ENCODE assay signal across 8 cellular contexts in the genomic region with DNA sequence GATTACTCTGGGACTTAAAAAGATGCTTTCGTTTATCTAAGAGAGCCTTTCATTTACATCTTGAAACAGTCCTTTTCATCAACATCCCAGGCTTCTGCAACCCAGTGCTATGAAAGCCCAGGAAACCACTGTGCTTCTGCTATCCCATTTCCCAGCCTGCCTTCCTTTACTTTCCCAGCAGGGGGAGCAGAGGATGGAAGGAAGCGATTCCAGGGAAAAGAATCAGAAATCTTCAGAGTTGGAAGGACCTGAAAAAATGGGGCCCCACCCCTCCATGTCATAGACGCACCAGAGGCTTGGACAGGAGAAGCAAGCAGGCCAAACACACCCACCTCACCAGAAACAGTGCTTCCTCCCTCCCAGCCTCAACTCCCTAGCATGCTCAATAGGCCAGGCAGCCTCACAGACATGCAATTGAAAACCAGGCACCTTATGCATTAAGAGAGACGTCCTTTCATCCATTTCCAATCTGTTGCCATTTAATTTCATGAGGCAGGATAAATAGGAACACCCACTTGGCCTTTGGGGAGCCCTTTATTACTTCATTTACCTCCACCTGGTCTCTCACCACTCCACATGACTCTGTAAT.
DNase-seq lines count a peak whose midpoint lies in the region; ATAC-seq, FAIRE-seq and TF ChIP-seq lines count a peak whose summit lies in the region.

No MANE protein-coding gene starts in this region.

- H3K27ac ChIP-seq in GM23338 (ENCODE audit: low read depth) (no peak overlapping the region), sigmoid colon (no peak overlapping the region)

- H3K4me3 Mint-ChIP-seq in GM23338 = no peak overlapping the region
- no peak overlapping the region for H3K4me3 Mint-ChIP-seq in stimulated activated effector memory CD8-positive, alpha-beta T cell treated with anti-CD3 and anti-CD28 coated beads, Interleukin-12 subunit alpha, Interleukin-12 subunit beta, amount 100 ng/mL, for 72 hours

- H3K9me3 ChIP-seq in sigmoid colon = peaks cover 0 to 6% (median under 1%) of the 10 kb centered on the region in 4 donors

- H3K27me3 ChIP-seq in GM23338 (ENCODE audit: insufficient read depth) = no peaks in the 10 kb centered on the region
- no peaks in the 10 kb centered on the region for H3K27me3 ChIP-seq in sigmoid colon

- peak; percentile 79 for DNase-seq in GM23338 (ENCODE audit: low spot score)
- peak; percentile 15 for DNase-seq in RCC 7860 (ENCODE audit: low spot score)
- peak; percentile 10 for DNase-seq in foreskin melanocyte
- DNase-seq in sigmoid colon = no peak
- no peak for DNase-seq in cerebellar nuclear complex (lab: John Stamatoyannopoulos, UW)
- no peak for DNase-seq in stimulated activated effector memory CD8-positive, alpha-beta T cell treated with anti-CD3 and anti-CD28 coated beads, Interleukin-12 subunit alpha, Interleukin-12 subunit beta, amount 100 ng/mL, for 72 hours (ENCODE audit: low spot score in 2 of 2)

- TF ChIP-seq EP300 in sigmoid colon (IDR thresholded peaks at IDR 0.05) = no peak

- no peaks in the 10 kb centered on the region for H3F3A ChIP-seq in GM23338 (replicated peaks; ENCODE audit: low read depth)

- H3K4me3 ChIP-seq in GM23338 (no peak overlapping the region), sigmoid colon (no peak overlapping the region)

- peaks cover 6% of the 10 kb centered on the region for H3K27me3 Mint-ChIP-seq in GM23338 (ENCODE audit: insufficient read depth, low read depth, poor library complexity)

- H3K9me3 Mint-ChIP-seq in GM23338 = peaks cover 15% of the 10 kb centered on the region
- peaks cover 13% of the 10 kb centered on the region for H3K9me3 Mint-ChIP-seq in stimulated activated effector memory CD8-positive, alpha-beta T cell treated with anti-CD3 and anti-CD28 coated beads, Interleukin-12 subunit alpha, Interleukin-12 subunit beta, amount 100 ng/mL, for 72 hours

- H3K4me2 ChIP-seq in GM23338 = no peak overlapping the region

- H3K27ac Mint-ChIP-seq in GM23338 = no peak overlapping the region
- no peak overlapping the region for H3K27ac Mint-ChIP-seq in stimulated activated effector memory CD8-positive, alpha-beta T cell treated with anti-CD3 and anti-CD28 coated beads, Interleukin-12 subunit alpha, Interleukin-12 subunit beta, amount 100 ng/mL, for 72 hours

- FAIRE-seq in RCC 7860 (lab: Jason Lieb, UNC) = no peak

- no peaks in the 10 kb centered on the region for H3K79me2 ChIP-seq in GM23338 (replicated peaks; ENCODE audit: insufficient read depth)

- intact Hi-C loops in sigmoid colon (cut with DNase I) = loop anchor here (5.0 kb wide), 1 partner anchor 575 kb away; no protein-coding TSS in a partner anchor

- H3K4me1 ChIP-seq in GM23338 (ENCODE audit: insufficient read depth) (no peaks in the 10 kb centered on the region), sigmoid colon (no peaks in the 10 kb centered on the region)

- peaks cover 4% of the 10 kb centered on the region; the same call in 1 of the 3 replicates for H3K4me1 Mint-ChIP-seq in GM23338
- H3K4me1 Mint-ChIP-seq in stimulated activated effector memory CD8-positive, alpha-beta T cell treated with anti-CD3 and anti-CD28 coated beads, Interleukin-12 subunit alpha, Interleukin-12 subunit beta, amount 100 ng/mL, for 72 hours = no peaks in the 10 kb centered on the region

- H3K9me2 ChIP-seq in GM23338 (ENCODE audit: insufficient read depth) = no peaks in the 10 kb centered on the region

- H4K20me1 ChIP-seq in GM23338 (replicated peaks; ENCODE audit: insufficient read depth) = no peaks in the 10 kb centered on the region

- TF ChIP-seq POLR2A in sigmoid colon (IDR thresholded peaks at IDR 0.05) = no peak

- no peak overlapping the region for H2AFZ ChIP-seq in GM23338

- 24 to 33% methylated on average over 4 of the region's 4 CpGs for WGBS in sigmoid colon, 2 donors

- peak; percentile 74 for ATAC-seq in GM23338
- no peak for ATAC-seq in GM18909 (IDR thresholded peaks at IDR 0.05; ENCODE audit: poor library complexity, unreplicated experiment)
- ATAC-seq in GM18870 (IDR thresholded peaks at IDR 0.05; ENCODE audit: unreplicated experiment) = no peak
- no peak for ATAC-seq in stimulated activated effector memory CD8-positive, alpha-beta T cell treated with anti-CD3 and anti-CD28 coated beads, Interleukin-12 subunit alpha, Interleukin-12 subunit beta, amount 100 ng/mL, for 72 hours

- H3K36me3 ChIP-seq in GM23338 (ENCODE audit: insufficient read depth) = 0 out of 2 replicates have a peak, but pooled peaks cover 7% of the 10 kb centered on the region
- H3K36me3 ChIP-seq in sigmoid colon = no peaks in the 10 kb centered on the region

- TF ChIP-seq CTCF in GM23338 (conservative IDR thresholded peaks at IDR 0.05; ENCODE audit: low read depth in 2 of 2) (peak; percentile 71 to 82), sigmoid colon (IDR thresholded peaks at IDR 0.05) (peak in 3 of 4 experiments; percentile 21 to 49 (median 46))

- H3K36me3 Mint-ChIP-seq in GM23338 (ENCODE audit: low read depth) = peaks cover 10% of the 10 kb centered on the region; the same call in 2 of the 3 replicates
- H3K36me3 Mint-ChIP-seq in stimulated activated effector memory CD8-positive, alpha-beta T cell treated with anti-CD3 and anti-CD28 coated beads, Interleukin-12 subunit alpha, Interleukin-12 subunit beta, amount 100 ng/mL, for 72 hours = no peaks in the 10 kb centered on the region

TF ChIP-seq in GM23338, 12 proteins besides CTCF, POLR2A, EP300 and RAD21:
- TF ChIP-seq ZNF331 (CRISPR knock-in tag; IDR thresholded peaks at IDR 0.05; ENCODE audit: low read depth) (no peak), ZNF114 (CRISPR knock-in tag; IDR thresholded peaks at IDR 0.05) (no peak), NANOG (IDR thresholded peaks at IDR 0.05; ENCODE audit: borderline replicate concordance) (no peak), CREB1 (CRISPR knock-in tag; IDR thresholded peaks at IDR 0.05; ENCODE audit: low read depth) (no peak), EZH2 (IDR thresholded peaks at IDR 0.05; ENCODE audit: low read depth, unreplicated experiment) (no peak), STAT1 (IDR thresholded peaks at IDR 0.05; ENCODE audit: unreplicated experiment) (no peak), JUNB (IDR thresholded peaks at IDR 0.05; ENCODE audit: unreplicated experiment) (no peak), POLR2AphosphoS5 (IDR thresholded peaks at IDR 0.05; ENCODE audit: low read depth) (no peak)
- TF ChIP-seq, protein P1, sequence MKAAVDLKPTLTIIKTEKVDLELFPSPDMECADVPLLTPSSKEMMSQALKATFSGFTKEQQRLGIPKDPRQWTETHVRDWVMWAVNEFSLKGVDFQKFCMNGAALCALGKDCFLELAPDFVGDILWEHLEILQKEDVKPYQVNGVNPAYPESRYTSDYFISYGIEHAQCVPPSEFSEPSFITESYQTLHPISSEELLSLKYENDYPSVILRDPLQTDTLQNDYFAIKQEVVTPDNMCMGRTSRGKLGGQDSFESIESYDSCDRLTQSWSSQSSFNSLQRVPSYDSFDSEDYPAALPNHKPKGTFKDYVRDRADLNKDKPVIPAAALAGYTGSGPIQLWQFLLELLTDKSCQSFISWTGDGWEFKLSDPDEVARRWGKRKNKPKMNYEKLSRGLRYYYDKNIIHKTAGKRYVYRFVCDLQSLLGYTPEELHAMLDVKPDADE (IDR thresholded peaks at IDR 0.05) = no peak
- TF ChIP-seq, protein P2, sequence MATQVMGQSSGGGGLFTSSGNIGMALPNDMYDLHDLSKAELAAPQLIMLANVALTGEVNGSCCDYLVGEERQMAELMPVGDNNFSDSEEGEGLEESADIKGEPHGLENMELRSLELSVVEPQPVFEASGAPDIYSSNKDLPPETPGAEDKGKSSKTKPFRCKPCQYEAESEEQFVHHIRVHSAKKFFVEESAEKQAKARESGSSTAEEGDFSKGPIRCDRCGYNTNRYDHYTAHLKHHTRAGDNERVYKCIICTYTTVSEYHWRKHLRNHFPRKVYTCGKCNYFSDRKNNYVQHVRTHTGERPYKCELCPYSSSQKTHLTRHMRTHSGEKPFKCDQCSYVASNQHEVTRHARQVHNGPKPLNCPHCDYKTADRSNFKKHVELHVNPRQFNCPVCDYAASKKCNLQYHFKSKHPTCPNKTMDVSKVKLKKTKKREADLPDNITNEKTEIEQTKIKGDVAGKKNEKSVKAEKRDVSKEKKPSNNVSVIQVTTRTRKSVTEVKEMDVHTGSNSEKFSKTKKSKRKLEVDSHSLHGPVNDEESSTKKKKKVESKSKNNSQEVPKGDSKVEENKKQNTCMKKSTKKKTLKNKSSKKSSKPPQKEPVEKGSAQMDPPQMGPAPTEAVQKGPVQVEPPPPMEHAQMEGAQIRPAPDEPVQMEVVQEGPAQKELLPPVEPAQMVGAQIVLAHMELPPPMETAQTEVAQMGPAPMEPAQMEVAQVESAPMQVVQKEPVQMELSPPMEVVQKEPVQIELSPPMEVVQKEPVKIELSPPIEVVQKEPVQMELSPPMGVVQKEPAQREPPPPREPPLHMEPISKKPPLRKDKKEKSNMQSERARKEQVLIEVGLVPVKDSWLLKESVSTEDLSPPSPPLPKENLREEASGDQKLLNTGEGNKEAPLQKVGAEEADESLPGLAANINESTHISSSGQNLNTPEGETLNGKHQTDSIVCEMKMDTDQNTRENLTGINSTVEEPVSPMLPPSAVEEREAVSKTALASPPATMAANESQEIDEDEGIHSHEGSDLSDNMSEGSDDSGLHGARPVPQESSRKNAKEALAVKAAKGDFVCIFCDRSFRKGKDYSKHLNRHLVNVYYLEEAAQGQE (IDR thresholded peaks at IDR 0.05; ENCODE audit: unreplicated experiment) = no peak

Comparison
In these comparisons a context has a peak if more than half of its experiments do, and no peak if none do; other contexts are left out.
1. DNase-seq: peak in GM23338 (single experiment), RCC 7860 (single experiment) and foreskin melanocyte (single experiment); none in sigmoid colon (single experiment), cerebellar nuclear complex (0 of 2) and stimulated activated effector memory CD8-positive, alpha-beta T cell treated with anti-CD3 and anti-CD28 coated beads, Interleukin-12 subunit alpha, Interleukin-12 subunit beta, amount 100 ng/mL, for 72 hours (0 of 2).